In genomic region chr3:150256336-150256735, GRCh38 we compare ENCODE assay signal across 13 cellular contexts.
"Had no signal": no experiment of that assay in that cellular context is flagged by ENCODE, and none has a peak within 500 bp of the region (broad histone marks: within the 10 kb centered on the region; RNA-seq: fewer than 3 reads in every experiment).

No MANE protein-coding gene starts in this region.

- H3K27ac ChIP-seq: left lung, uterus had no signal

- ATAC-seq: left lung; stimulated activated naive CD8-positive, alpha-beta T cell treated with anti-CD3 and anti-CD28 coated beads, Interleukin-15, amount 100 ng/mL, for 72 hours had no signal

- DNase-seq: activated CD4-positive, alpha-beta T cell treated with anti-CD3 and anti-CD28 coated beads, Interleukin-2, amount 50 U/mL, for 1 hour; activated naive CD4-positive, alpha-beta T cell treated with anti-CD3 and anti-CD28 coated beads, Interleukin-2, amount 10 ng/mL, durations not matched to agents 7 days and 5 days; foreskin fibroblast; head of caudate nucleus; islet precursor cell; left lung; occipital lobe; psoas muscle; stimulated activated CD4-positive, alpha-beta T cell treated with anti-CD3 and anti-CD28 coated beads, Interleukin-15, amount 100 ng/mL, for 24 hours; stimulated activated CD4-positive, alpha-beta T cell treated with anti-CD3 and anti-CD28 coated beads, Interleukin-4, amount 100 ng/mL, for 4 hours; stimulated activated naive CD8-positive, alpha-beta T cell treated with anti-CD3 and anti-CD28 coated beads, Interleukin-15, amount 100 ng/mL, for 72 hours; T-helper 2 cell; uterus had no signal

- H3K27me3 ChIP-seq: left lung, uterus had no signal

- H3K4me3 ChIP-seq: left lung, psoas muscle, uterus had no signal

- H3K36me3 ChIP-seq: left lung, uterus had no signal

- H3K9me3 ChIP-seq: left lung, psoas muscle, uterus had no signal
